Comparison of ENCODE assay signal across 21 cellular contexts in genomic region chr13:73985789-73986188, GRCh38.
DNase-seq lines count a peak whose midpoint lies in the region; ATAC-seq and TF ChIP-seq lines count a peak whose summit lies in the region.
"Had no signal": no experiment of that assay in that cellular context is flagged by ENCODE, and none has a peak within 500 bp of the region (broad histone marks: within the 10 kb centered on the region; RNA-seq: fewer than 3 reads in every experiment).

No MANE protein-coding gene starts in this region.

- intact Hi-C loops in activated T-helper 1 cell treated with anti-CD3 and anti-CD28 coated beads, Interleukin-12 subunit alpha, Interleukin-12 subunit beta, Interleukin-2, Interleukin-4 antibody, amounts not matched to agents 30 ng/mL and 10 ng/mL and 1 ng/mL, durations not matched to agents 14 hours and 24 hours and 36 hours (cut with micrococcal nuclease) = loop anchor here (1.0 to 5.0 kb wide), 7 partner anchors 41 to 302 kb away; partner anchors contain the start of gene KLF12

- H3K27me3 Mint-ChIP-seq in activated T-cell treated with anti-CD3 and anti-CD28 coated beads, Interleukin-2, amount 50 U/mL, for 24 hours = no peaks in the 10 kb centered on the region
- H3K27me3 Mint-ChIP-seq in activated T-helper 1 cell treated with anti-CD3 and anti-CD28 coated beads, Interleukin-12 subunit alpha, Interleukin-12 subunit beta, Interleukin-2, Interleukin-4 antibody, amounts not matched to agents 30 ng/mL and 10 ng/mL and 1 ng/mL, durations not matched to agents 14 hours and 24 hours and 36 hours (ENCODE audit: insufficient read depth) = no peaks in the 10 kb centered on the region
- no peaks in the 10 kb centered on the region for H3K27me3 Mint-ChIP-seq in nephron progenitor cell (ENCODE audit: low read depth, poor library complexity)

- DNase-seq in activated T-cell treated with anti-CD3 and anti-CD28 coated beads, Interleukin-2, amount 50 U/mL, for 24 hours = no peak
- no peak for DNase-seq in activated T-cell treated with anti-CD3 and anti-CD28 coated beads, Interleukin-2, amount 50 U/mL, for 48 hours
- DNase-seq in NCI-H2227 treated with DMSO at 0.1 percent for 48 hours (lab: John Stamatoyannopoulos, UW) = peak; percentile 61
- DNase-seq in activated T-helper 1 cell treated with anti-CD3 and anti-CD28 coated beads, Interleukin-12 subunit alpha, Interleukin-12 subunit beta, Interleukin-2, Interleukin-4 antibody, amounts not matched to agents 30 ng/mL and 10 ng/mL and 1 ng/mL, durations not matched to agents 14 hours and 24 hours and 36 hours (ENCODE audit: low spot score) = no peak
- no peak for DNase-seq in nephron progenitor cell
- no peak for DNase-seq in NCI-H187 treated with DMSO at 0.1 percent for 48 hours (lab: John Stamatoyannopoulos, UW)
- DNase-seq in NK-92 treated with Interleukin-12 subunit alpha and Interleukin-12 subunit beta, amount 100 ng/mL, for 24 hours (lab: John Stamatoyannopoulos, UW) = no peak
- DNase-seq: ACHN; activated effector memory CD4-positive, alpha-beta T cell treated with anti-CD3 and anti-CD28 coated beads, Interleukin-2, amount 50 U/mL, for 16 hours; brain microvascular endothelial cell; dermis blood vessel endothelial cell; erythroblast; left lung; NCI-H1694 treated with DMSO at 0.1 percent for 48 hours; NCI-H510A; OCI-M1; right lobe of liver; SIG-M5 had no signal

- peaks cover 2% of the 10 kb centered on the region for H3K36me3 Mint-ChIP-seq in activated T-cell treated with anti-CD3 and anti-CD28 coated beads, Interleukin-2, amount 50 U/mL, for 24 hours (ENCODE audit: low read depth)
- peaks cover 6% of the 10 kb centered on the region for H3K36me3 Mint-ChIP-seq in activated T-helper 1 cell treated with anti-CD3 and anti-CD28 coated beads, Interleukin-12 subunit alpha, Interleukin-12 subunit beta, Interleukin-2, Interleukin-4 antibody, amounts not matched to agents 30 ng/mL and 10 ng/mL and 1 ng/mL, durations not matched to agents 14 hours and 24 hours and 36 hours (ENCODE audit: low read depth)
- peaks cover 11% of the 10 kb centered on the region for H3K36me3 Mint-ChIP-seq in nephron progenitor cell (ENCODE audit: low read depth)

- TF ChIP-seq CTCF in nephron progenitor cell (IDR thresholded peaks at IDR 0.05) = no peak

- ATAC-seq in HG02973 (IDR thresholded peaks at IDR 0.05; ENCODE audit: unreplicated experiment) = no peak
- ATAC-seq: gastroesophageal sphincter, HCT116 had no signal

- H3K27ac Mint-ChIP-seq in activated T-cell treated with anti-CD3 and anti-CD28 coated beads, Interleukin-2, amount 50 U/mL, for 24 hours = peak overlapping the region; percentile 91
- H3K27ac Mint-ChIP-seq in activated T-helper 1 cell treated with anti-CD3 and anti-CD28 coated beads, Interleukin-12 subunit alpha, Interleukin-12 subunit beta, Interleukin-2, Interleukin-4 antibody, amounts not matched to agents 30 ng/mL and 10 ng/mL and 1 ng/mL, durations not matched to agents 14 hours and 24 hours and 36 hours = peak overlapping the region; percentile 79
- H3K27ac Mint-ChIP-seq in nephron progenitor cell = peak overlapping the region; percentile 19

- no peaks in the 10 kb centered on the region for H3K9me3 Mint-ChIP-seq in activated T-cell treated with anti-CD3 and anti-CD28 coated beads, Interleukin-2, amount 50 U/mL, for 24 hours
- H3K9me3 Mint-ChIP-seq in activated T-helper 1 cell treated with anti-CD3 and anti-CD28 coated beads, Interleukin-12 subunit alpha, Interleukin-12 subunit beta, Interleukin-2, Interleukin-4 antibody, amounts not matched to agents 30 ng/mL and 10 ng/mL and 1 ng/mL, durations not matched to agents 14 hours and 24 hours and 36 hours = no peaks in the 10 kb centered on the region
- H3K9me3 Mint-ChIP-seq in nephron progenitor cell = no peaks in the 10 kb centered on the region

- H3K4me1 Mint-ChIP-seq in activated T-cell treated with anti-CD3 and anti-CD28 coated beads, Interleukin-2, amount 50 U/mL, for 24 hours (ENCODE audit: low read depth) = peaks cover 53% of the 10 kb centered on the region
- peaks cover 36% of the 10 kb centered on the region for H3K4me1 Mint-ChIP-seq in activated T-helper 1 cell treated with anti-CD3 and anti-CD28 coated beads, Interleukin-12 subunit alpha, Interleukin-12 subunit beta, Interleukin-2, Interleukin-4 antibody, amounts not matched to agents 30 ng/mL and 10 ng/mL and 1 ng/mL, durations not matched to agents 14 hours and 24 hours and 36 hours (ENCODE audit: low read depth)
- peaks cover 26% of the 10 kb centered on the region for H3K4me1 Mint-ChIP-seq in nephron progenitor cell

- peak overlapping the region; percentile 61 for H3K4me3 Mint-ChIP-seq in activated T-cell treated with anti-CD3 and anti-CD28 coated beads, Interleukin-2, amount 50 U/mL, for 24 hours
- H3K4me3 Mint-ChIP-seq in activated T-helper 1 cell treated with anti-CD3 and anti-CD28 coated beads, Interleukin-12 subunit alpha, Interleukin-12 subunit beta, Interleukin-2, Interleukin-4 antibody, amounts not matched to agents 30 ng/mL and 10 ng/mL and 1 ng/mL, durations not matched to agents 14 hours and 24 hours and 36 hours = peak overlapping the region; percentile 69
- no peak overlapping the region for H3K4me3 Mint-ChIP-seq in nephron progenitor cell

Comparison
In these comparisons a context has a peak if more than half of its experiments do, and no peak if none do; other contexts are left out.
1. H3K27ac Mint-ChIP-seq: peak in every context shown above with its lines; median percentile 91 in activated T-cell treated with anti-CD3 and anti-CD28 coated beads, Interleukin-2, amount 50 U/mL, for 24 hours; 79 in activated T-helper 1 cell treated with anti-CD3 and anti-CD28 coated beads, Interleukin-12 subunit alpha, Interleukin-12 subunit beta, Interleukin-2, Interleukin-4 antibody, amounts not matched to agents 30 ng/mL and 10 ng/mL and 1 ng/mL, durations not matched to agents 14 hours and 24 hours and 36 hours; 19 in nephron progenitor cell.